19 cellular contexts compared by ENCODE assay signal in the genomic region with DNA sequence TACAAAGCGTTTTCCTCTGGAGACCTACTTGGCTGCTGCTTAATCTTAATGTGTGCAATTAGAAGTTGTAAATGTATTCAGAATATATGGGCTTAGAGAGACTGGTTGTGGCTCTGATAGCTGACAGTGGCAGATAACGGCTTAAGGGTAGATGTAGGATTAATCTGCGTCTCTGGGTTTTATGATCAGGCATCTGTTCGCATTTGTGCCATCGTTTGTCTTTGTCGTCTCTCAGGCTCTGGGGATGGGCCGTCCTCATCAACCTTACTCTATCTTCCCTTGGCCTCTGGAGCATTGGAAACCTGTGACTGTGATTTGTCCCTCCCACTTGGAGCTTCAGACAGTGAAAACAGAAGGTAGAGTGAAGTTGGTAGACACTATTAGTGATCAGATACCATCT.
"Had no signal": no experiment of that assay in that cellular context is flagged by ENCODE, and none has a peak within 500 bp of the region (broad histone marks: within the 10 kb centered on the region; RNA-seq: fewer than 3 reads in every experiment).

No MANE protein-coding gene starts in this region.

- H3K27ac ChIP-seq: colonic mucosa, left ventricle myocardium inferior, right atrium auricular region, skin epidermis, upper lobe of right lung had no signal

- H3K36me3 Mint-ChIP-seq: memory B cell; natural killer cell treated with Interleukin-12 subunit alpha and Interleukin-12 subunit beta and Interleukin-15 and Interleukin-18, amount 100 ng/mL, for 72 hours had no signal

- H3K4me3 Mint-ChIP-seq: brain; memory B cell; natural killer cell treated with Interleukin-12 subunit alpha and Interleukin-12 subunit beta and Interleukin-15 and Interleukin-18, amount 100 ng/mL, for 72 hours; T-helper 2 cell treated with Interferon-gamma antibody and Interleukin-4, amounts not matched to agents 5 μg/mL and 100 μg/mL, for 36 hours had no signal

- H3K27ac Mint-ChIP-seq: activated naive CD4-positive, alpha-beta T cell treated with anti-CD3 and anti-CD28 coated beads, Interleukin-2, amount 50 U/mL, for 72 hours; memory B cell; natural killer cell treated with Interleukin-12 subunit alpha and Interleukin-12 subunit beta and Interleukin-15 and Interleukin-18, amount 100 ng/mL, for 72 hours; progenitor cell of endocrine pancreas; T-helper 2 cell treated with Interferon-gamma antibody and Interleukin-4, amounts not matched to agents 5 μg/mL and 100 μg/mL, for 36 hours had no signal

- H3K4me3 ChIP-seq: colonic mucosa, left ventricle myocardium inferior, right atrium auricular region, skin epidermis, upper lobe of right lung had no signal

- H3K36me3 ChIP-seq: colonic mucosa, left ventricle myocardium inferior, right atrium auricular region, upper lobe of right lung had no signal

- H3K9me3 Mint-ChIP-seq: memory B cell; natural killer cell treated with Interleukin-12 subunit alpha and Interleukin-12 subunit beta and Interleukin-15 and Interleukin-18, amount 100 ng/mL, for 72 hours; T-helper 2 cell treated with Interferon-gamma antibody and Interleukin-4, amounts not matched to agents 5 μg/mL and 100 μg/mL, for 36 hours had no signal

- H3K27me3 ChIP-seq: colonic mucosa, right atrium auricular region, upper lobe of right lung had no signal

- DNase-seq: activated CD4-positive, alpha-beta T cell treated with anti-CD3 and anti-CD28 coated beads, Interleukin-2, amount 50 U/mL, for 4 hours; activated gamma-delta T cell; activated T-cell treated with anti-CD3 and anti-CD28 coated beads, Interleukin-2, amount 50 U/mL, for 48 hours; central memory CD4-positive, alpha-beta T cell; colonic mucosa; foreskin fibroblast; left ventricle myocardium inferior; stimulated activated CD4-positive, alpha-beta T cell treated with anti-CD3 and anti-CD28 coated beads, Interleukin-4, amount 100 ng/mL, for 1 hour; stimulated activated naive CD4-positive, alpha-beta T cell treated with Interleukin-2 at 50 U/mL for 16 hours; SW 1271; upper lobe of right lung had no signal

- H3K4me1 ChIP-seq: colonic mucosa, left ventricle myocardium inferior, right atrium auricular region had no signal

- ATAC-seq: natural killer cell treated with Interleukin-12 subunit alpha and Interleukin-12 subunit beta and Interleukin-15 and Interleukin-18, amount 100 ng/mL, for 72 hours; upper lobe of right lung had no signal

- H3K9me3 ChIP-seq: colonic mucosa, left ventricle myocardium inferior, right atrium auricular region, upper lobe of right lung had no signal
